In the genomic region with DNA sequence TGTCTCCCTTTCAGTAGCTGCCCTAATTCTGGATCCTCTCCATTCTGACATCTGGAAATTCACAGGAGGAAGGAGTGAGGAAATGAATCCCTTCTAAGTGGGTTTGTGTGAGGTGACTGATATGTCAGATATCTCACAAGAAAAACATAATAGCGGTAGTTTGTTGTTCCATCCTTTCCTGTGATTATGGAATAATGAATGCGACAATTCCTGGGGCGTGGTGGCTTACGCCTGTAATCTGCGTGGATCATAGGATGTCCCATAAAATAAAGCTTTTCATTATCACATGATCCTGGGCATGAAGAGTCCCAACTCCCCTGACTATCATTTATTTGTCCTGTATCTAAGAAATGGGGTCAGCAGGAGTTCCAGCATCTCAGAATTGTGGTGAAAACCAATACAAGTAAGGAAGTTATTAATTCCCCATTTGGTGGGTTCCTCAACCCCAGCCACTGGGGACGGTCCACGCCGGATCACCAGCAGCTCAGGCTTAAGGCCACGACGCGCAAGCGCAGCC, we compare ENCODE assay signal across 8 cellular contexts. TPM values are rescaled to one million over a fixed set of nuclear protein-coding genes. Genes with fewer than 3 reads are reported as not detected.
A peak's percentile ranks its signal among the peaks of the same experiment; 100 is the strongest.
DNase-seq lines count a peak whose midpoint lies in the region; ATAC-seq lines count a peak whose summit lies in the region.

No MANE protein-coding gene starts in this region.

- peaks cover 35% of the 10 kb centered on the region for H3K36me3 Mint-ChIP-seq in activated T-helper 2 cell treated with anti-CD3 and anti-CD28 coated beads, Interferon-gamma antibody, Interleukin-2, Interleukin-4, amounts not matched to agents 10 μg/mL and 5 μg/mL and 100 μg/mL, durations not matched to agents 14 hours and 24 hours and 36 hours (ENCODE audit: low read depth)

- H3K4me1 ChIP-seq in iPS-15b (ENCODE audit: control insufficient read depth, insufficient read depth, low read length), result peaks cover 5% of the 10 kb centered on the region

- H3K4me3 Mint-ChIP-seq in activated T-helper 2 cell treated with anti-CD3 and anti-CD28 coated beads, Interferon-gamma antibody, Interleukin-2, Interleukin-4, amounts not matched to agents 10 μg/mL and 5 μg/mL and 100 μg/mL, durations not matched to agents 14 hours and 24 hours and 36 hours (ENCODE audit: low read depth), result peak overlapping the region; percentile 94
- peak overlapping the region; percentile 88 to 91 for H3K4me3 Mint-ChIP-seq in stimulated activated naive CD8-positive, alpha-beta T cell treated with anti-CD3 and anti-CD28 coated beads, Interleukin-15, amount 100 ng/mL, for 72 hours

- DNase-seq in NCI-H2029 (lab: John Stamatoyannopoulos, UW) (peak; percentile 51), NCI-H2029 treated with DMSO at 0.1 percent for 48 hours (lab: John Stamatoyannopoulos, UW) (no peak), NCI-H2171 treated with DMSO at 0.1 percent for 48 hours (lab: John Stamatoyannopoulos, UW) (no peak)
- DNase-seq in activated T-helper 2 cell treated with anti-CD3 and anti-CD28 coated beads, Interferon-gamma antibody, Interleukin-2, Interleukin-4, amounts not matched to agents 10 μg/mL and 5 μg/mL and 100 μg/mL, durations not matched to agents 14 hours and 24 hours and 36 hours (ENCODE audit: low spot score), result no peak
- DNase-seq in stimulated activated naive CD8-positive, alpha-beta T cell treated with anti-CD3 and anti-CD28 coated beads, Interleukin-15, amount 100 ng/mL, for 72 hours, result no peak

- H3K36me3 ChIP-seq in iPS-15b (ENCODE audit: control insufficient read depth, insufficient read depth, low read length), result peaks cover 2% of the 10 kb centered on the region

- H3K4me3 ChIP-seq in iPS-15b (ENCODE audit: low read depth, low read length), result peak overlapping the region; percentile 77

- H3K27ac Mint-ChIP-seq in activated T-helper 2 cell treated with anti-CD3 and anti-CD28 coated beads, Interferon-gamma antibody, Interleukin-2, Interleukin-4, amounts not matched to agents 10 μg/mL and 5 μg/mL and 100 μg/mL, durations not matched to agents 14 hours and 24 hours and 36 hours, result peak overlapping the region; percentile 97
- peak overlapping the region; percentile 97 to 99 for H3K27ac Mint-ChIP-seq in stimulated activated naive CD8-positive, alpha-beta T cell treated with anti-CD3 and anti-CD28 coated beads, Interleukin-15, amount 100 ng/mL, for 72 hours

- intact Hi-C loops in activated T-helper 2 cell treated with anti-CD3 and anti-CD28 coated beads, Interferon-gamma antibody, Interleukin-2, Interleukin-4, amounts not matched to agents 10 μg/mL and 5 μg/mL and 100 μg/mL, durations not matched to agents 14 hours and 24 hours and 36 hours (cut with micrococcal nuclease), result loop anchor here (1.0 kb wide), 1 partner anchor 107 kb away; the partner anchor contains the start of gene CAMLG

- no peaks in the 10 kb centered on the region for H3K9me3 Mint-ChIP-seq in activated T-helper 2 cell treated with anti-CD3 and anti-CD28 coated beads, Interferon-gamma antibody, Interleukin-2, Interleukin-4, amounts not matched to agents 10 μg/mL and 5 μg/mL and 100 μg/mL, durations not matched to agents 14 hours and 24 hours and 36 hours
- no peaks in the 10 kb centered on the region for H3K9me3 Mint-ChIP-seq in stimulated activated naive CD8-positive, alpha-beta T cell treated with anti-CD3 and anti-CD28 coated beads, Interleukin-15, amount 100 ng/mL, for 72 hours

- peaks cover 18% of the 10 kb centered on the region for H3K4me1 Mint-ChIP-seq in activated T-helper 2 cell treated with anti-CD3 and anti-CD28 coated beads, Interferon-gamma antibody, Interleukin-2, Interleukin-4, amounts not matched to agents 10 μg/mL and 5 μg/mL and 100 μg/mL, durations not matched to agents 14 hours and 24 hours and 36 hours (ENCODE audit: low read depth)
- H3K4me1 Mint-ChIP-seq in stimulated activated naive CD8-positive, alpha-beta T cell treated with anti-CD3 and anti-CD28 coated beads, Interleukin-15, amount 100 ng/mL, for 72 hours, result peaks cover 35% of the 10 kb centered on the region

- peak overlapping the region; percentile 89 for H3K9ac ChIP-seq in iPS-15b (ENCODE audit: low read depth, low read length)

- no peaks in the 10 kb centered on the region for H3K9me3 ChIP-seq in iPS-15b (ENCODE audit: control insufficient read depth, insufficient read depth, low read length)

- no peak for ATAC-seq in stimulated activated naive CD8-positive, alpha-beta T cell treated with anti-CD3 and anti-CD28 coated beads, Interleukin-15, amount 100 ng/mL, for 72 hours
- ATAC-seq in HG02840 (IDR thresholded peaks at IDR 0.05; ENCODE audit: low FRiP score, unreplicated experiment) (no peak), GM19351 (IDR thresholded peaks at IDR 0.05; ENCODE audit: unreplicated experiment) (no peak)

- no peaks in the 10 kb centered on the region for H3K27me3 ChIP-seq in iPS-15b (ENCODE audit: control insufficient read depth, insufficient read depth, low read length)

- H3K27me3 Mint-ChIP-seq in activated T-helper 2 cell treated with anti-CD3 and anti-CD28 coated beads, Interferon-gamma antibody, Interleukin-2, Interleukin-4, amounts not matched to agents 10 μg/mL and 5 μg/mL and 100 μg/mL, durations not matched to agents 14 hours and 24 hours and 36 hours (ENCODE audit: low read depth), result no peaks in the 10 kb centered on the region
- H3K27me3 Mint-ChIP-seq in stimulated activated naive CD8-positive, alpha-beta T cell treated with anti-CD3 and anti-CD28 coated beads, Interleukin-15, amount 100 ng/mL, for 72 hours, result no peaks in the 10 kb centered on the region

RNA-seq across cellular contexts. Expression of gene C5orf24, which starts 0.4 kb away (rescaled TPM):
- total RNA-seq in activated T-helper 2 cell treated with anti-CD3 and anti-CD28 coated beads, Interferon-gamma antibody, Interleukin-2, Interleukin-4, amounts not matched to agents 10 μg/mL and 5 μg/mL and 100 μg/mL, durations not matched to agents 14 hours and 24 hours and 36 hours, result 36.0 and 40.5 TPM in 2 replicates

RNA-seq across cellular contexts. Expression of gene TXNDC15, which starts 28.8 kb away (rescaled TPM):
- 53.9 and 56.9 TPM in 2 replicates for total RNA-seq in activated T-helper 2 cell treated with anti-CD3 and anti-CD28 coated beads, Interferon-gamma antibody, Interleukin-2, Interleukin-4, amounts not matched to agents 10 μg/mL and 5 μg/mL and 100 μg/mL, durations not matched to agents 14 hours and 24 hours and 36 hours

RNA-seq across cellular contexts. Expression of gene PCBD2, which starts 59.5 kb away (rescaled TPM):
- 13.3 and 14.1 TPM in 2 replicates for total RNA-seq in activated T-helper 2 cell treated with anti-CD3 and anti-CD28 coated beads, Interferon-gamma antibody, Interleukin-2, Interleukin-4, amounts not matched to agents 10 μg/mL and 5 μg/mL and 100 μg/mL, durations not matched to agents 14 hours and 24 hours and 36 hours
